In genomic region chr17:74374786-74375185, GRCh38 we compare ENCODE assay signal across 25 cellular contexts. TPM values are rescaled to one million over a fixed set of nuclear protein-coding genes. Genes with fewer than 3 reads are reported as not detected.
"Had no signal": no experiment of that assay in that cellular context is flagged by ENCODE, and none has a peak within 500 bp of the region (broad histone marks: within the 10 kb centered on the region; RNA-seq: fewer than 3 reads in every experiment).

No MANE protein-coding gene starts in this region.

- H3K4me3 ChIP-seq: coronary artery, gastrocnemius medialis, heart left ventricle, neural progenitor cell, ovary, sigmoid colon had no signal

- H3K27ac Mint-ChIP-seq: activated CD4-positive, alpha-beta T cell treated with anti-CD3 and anti-CD28 coated beads, Interleukin-2, amount 10 ng/mL, durations not matched to agents 24 days and 14 days; activated CD8-positive, alpha-beta T cell treated with anti-CD3 and anti-CD28 coated beads for 36 hours; activated T-cell treated with anti-CD3 and anti-CD28 coated beads, Interleukin-2, amount 50 U/mL, for 24 hours; activated T-helper 2 cell treated with anti-CD3 and anti-CD28 coated beads, Interferon-gamma antibody, Interleukin-2, Interleukin-4, amounts not matched to agents 10 μg/mL and 5 μg/mL and 100 μg/mL, durations not matched to agents 14 hours and 24 hours and 36 hours; memory B cell; neural progenitor cell; stimulated activated memory B cell treated with anti-CD40 and anti-IgM and Interleukin-4, amounts not matched to agents 10 μg/mL and 1 μg/mL and 100 μg/mL, for 72 hours had no signal

- H3K36me3 ChIP-seq: brain microvascular endothelial cell, gastrocnemius medialis, heart left ventricle, neural progenitor cell, ovary, sigmoid colon had no signal

- DNase-seq: activated CD4-positive, alpha-beta T cell treated with anti-CD3 and anti-CD28 coated beads, Interleukin-2, amount 10 ng/mL, durations not matched to agents 24 days and 14 days; activated CD8-positive, alpha-beta T cell treated with anti-CD3 and anti-CD28 coated beads for 36 hours; activated naive CD4-positive, alpha-beta T cell treated with Interleukin-2 at 50 U/mL for 16 hours; activated T-cell treated with anti-CD3 and anti-CD28 coated beads, Interleukin-2, amount 50 U/mL, for 24 hours; aorta; brain microvascular endothelial cell; effector CD4-positive, alpha-beta T cell; gastrocnemius medialis; heart left ventricle; kidney; left ventricle myocardium superior; ovary; sigmoid colon; stimulated activated CD4-positive, alpha-beta T cell treated with anti-CD3 and anti-CD28 coated beads, Interleukin-4, amount 100 ng/mL, for 4 hours; T1000 had no signal

- H3K27me3 Mint-ChIP-seq: activated CD8-positive, alpha-beta T cell treated with anti-CD3 and anti-CD28 coated beads for 36 hours had no signal

- H3K4me3 Mint-ChIP-seq: activated CD4-positive, alpha-beta T cell treated with anti-CD3 and anti-CD28 coated beads, Interleukin-2, amount 10 ng/mL, durations not matched to agents 24 days and 14 days; activated CD8-positive, alpha-beta T cell treated with anti-CD3 and anti-CD28 coated beads for 36 hours; activated T-cell treated with anti-CD3 and anti-CD28 coated beads, Interleukin-2, amount 50 U/mL, for 24 hours; central memory CD8-positive, alpha-beta T cell; memory B cell; neural progenitor cell; stimulated activated memory B cell treated with anti-CD40 and anti-IgM and Interleukin-4, amounts not matched to agents 10 μg/mL and 1 μg/mL and 100 μg/mL, for 72 hours had no signal

- H3K27ac ChIP-seq: brain microvascular endothelial cell, coronary artery, gastrocnemius medialis, heart left ventricle, neural progenitor cell, ovary, sigmoid colon had no signal

- H3K9me3 ChIP-seq: gastrocnemius medialis, heart left ventricle, ovary, sigmoid colon had no signal

- H2AFZ ChIP-seq: neural progenitor cell had no signal

- H3K9me3 Mint-ChIP-seq: activated CD4-positive, alpha-beta T cell treated with anti-CD3 and anti-CD28 coated beads, Interleukin-2, amount 10 ng/mL, durations not matched to agents 24 days and 14 days; activated CD8-positive, alpha-beta T cell treated with anti-CD3 and anti-CD28 coated beads for 36 hours; activated T-cell treated with anti-CD3 and anti-CD28 coated beads, Interleukin-2, amount 50 U/mL, for 24 hours; activated T-helper 2 cell treated with anti-CD3 and anti-CD28 coated beads, Interferon-gamma antibody, Interleukin-2, Interleukin-4, amounts not matched to agents 10 μg/mL and 5 μg/mL and 100 μg/mL, durations not matched to agents 14 hours and 24 hours and 36 hours; central memory CD8-positive, alpha-beta T cell; memory B cell; neural progenitor cell; stimulated activated memory B cell treated with anti-CD40 and anti-IgM and Interleukin-4, amounts not matched to agents 10 μg/mL and 1 μg/mL and 100 μg/mL, for 72 hours had no signal

- H3K4me2 ChIP-seq: neural progenitor cell had no signal

- H3K27me3 ChIP-seq: brain microvascular endothelial cell, gastrocnemius medialis, neural progenitor cell, ovary had no signal

- H3K36me3 Mint-ChIP-seq: memory B cell; neural progenitor cell; stimulated activated memory B cell treated with anti-CD40 and anti-IgM and Interleukin-4, amounts not matched to agents 10 μg/mL and 1 μg/mL and 100 μg/mL, for 72 hours had no signal

- H3K4me1 Mint-ChIP-seq: activated CD4-positive, alpha-beta T cell treated with anti-CD3 and anti-CD28 coated beads, Interleukin-2, amount 10 ng/mL, durations not matched to agents 24 days and 14 days; memory B cell; stimulated activated memory B cell treated with anti-CD40 and anti-IgM and Interleukin-4, amounts not matched to agents 10 μg/mL and 1 μg/mL and 100 μg/mL, for 72 hours had no signal

RNA-seq across cellular contexts. Expression of gene GPR142, which starts 7.5 kb away (rescaled TPM):
- total RNA-seq: activated CD4-positive, alpha-beta T cell treated with anti-CD3 and anti-CD28 coated beads, Interleukin-2, amount 10 ng/mL, durations not matched to agents 24 days and 14 days; activated CD8-positive, alpha-beta T cell treated with anti-CD3 and anti-CD28 coated beads for 36 hours; activated T-helper 2 cell treated with anti-CD3 and anti-CD28 coated beads, Interferon-gamma antibody, Interleukin-2, Interleukin-4, amounts not matched to agents 10 μg/mL and 5 μg/mL and 100 μg/mL, durations not matched to agents 14 hours and 24 hours and 36 hours; gastrocnemius medialis; heart left ventricle; kidney; mononuclear cell; pulmonary artery endothelial cell; T-helper 1 cell treated with Interleukin-12 subunit alpha and Interleukin-12 subunit beta and Interleukin-4 antibody, amounts not matched to agents 30 ng/mL and 1 ng/mL, for 36 hours had no signal

RNA-seq across cellular contexts. Expression of gene BTBD17, which starts 13.1 kb away (rescaled TPM):
- total RNA-seq: activated CD4-positive, alpha-beta T cell treated with anti-CD3 and anti-CD28 coated beads, Interleukin-2, amount 10 ng/mL, durations not matched to agents 24 days and 14 days; activated CD8-positive, alpha-beta T cell treated with anti-CD3 and anti-CD28 coated beads for 36 hours; activated T-helper 2 cell treated with anti-CD3 and anti-CD28 coated beads, Interferon-gamma antibody, Interleukin-2, Interleukin-4, amounts not matched to agents 10 μg/mL and 5 μg/mL and 100 μg/mL, durations not matched to agents 14 hours and 24 hours and 36 hours; aorta; gastrocnemius medialis; heart left ventricle; kidney; left ventricle myocardium superior; mononuclear cell; ovary; pulmonary artery endothelial cell; sigmoid colon; T-helper 1 cell treated with Interleukin-12 subunit alpha and Interleukin-12 subunit beta and Interleukin-4 antibody, amounts not matched to agents 30 ng/mL and 1 ng/mL, for 36 hours; ureter had no signal

RNA-seq across cellular contexts. Expression of gene GPRC5C, which starts 57.1 kb away (rescaled TPM):
- total RNA-seq: pulmonary artery endothelial cell had no signal
